15 cellular contexts compared by ENCODE assay signal in the genomic region with DNA sequence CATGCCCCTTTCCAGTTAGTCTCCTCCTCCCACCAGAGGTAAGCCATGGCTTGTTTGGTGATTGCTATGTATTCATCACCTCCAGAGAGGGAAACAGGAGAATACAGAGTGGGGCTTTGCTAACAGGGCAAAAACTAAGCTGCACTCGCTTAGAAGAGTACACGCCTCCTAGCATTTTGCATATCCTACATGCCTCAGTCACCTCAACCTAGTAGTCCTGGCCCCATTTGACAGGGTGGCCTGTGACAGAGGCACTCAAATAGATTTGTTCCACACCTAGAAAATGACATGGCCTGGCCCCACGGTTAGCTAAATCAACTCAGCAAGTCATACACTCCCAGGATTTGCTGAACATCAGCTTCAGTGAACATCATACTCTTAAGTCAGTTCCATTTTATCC.
DNase-seq lines count a peak whose midpoint lies in the region; TF ChIP-seq lines count a peak whose summit lies in the region.
"Had no signal": no experiment of that assay in that cellular context is flagged by ENCODE, and none has a peak within 500 bp of the region (broad histone marks: within the 10 kb centered on the region; RNA-seq: fewer than 3 reads in every experiment).

No MANE protein-coding gene starts in this region.

- no peak overlapping the region for H3K4me2 ChIP-seq in Karpas-422 (ENCODE audit: low read depth, low read length, poor library complexity, severe bottlenecking)
- H3K4me2 ChIP-seq: BLaER1 had no signal

- POLR2A ChIA-PET in CD8-positive, alpha-beta memory T cell (lab: Charles Lee), result no interaction called here

- TF ChIP-seq CTCF in chondrocyte (IDR thresholded peaks at IDR 0.05), result no peak

- H3K4me3 Mint-ChIP-seq in CD8-positive, alpha-beta memory T cell, result no peak overlapping the region
- H3K4me3 Mint-ChIP-seq in chondrocyte (ENCODE audit: unreplicated experiment), result no peak overlapping the region
- H3K4me3 Mint-ChIP-seq: CD8-positive, alpha-beta T cell had no signal

- H3K79me2 ChIP-seq in Karpas-422 (ENCODE audit: low read length), result no peaks in the 10 kb centered on the region

- no peaks in the 10 kb centered on the region for H3K9me2 ChIP-seq in Karpas-422 (replicated peaks; ENCODE audit: insufficient read depth, low read length)

- CTCF ChIA-PET in CD8-positive, alpha-beta memory T cell (lab: Charles Lee), result interaction anchor here (0.8 kb wide), 1 partner anchor 14 kb away, joined by 3 read pairs; no protein-coding TSS in a partner anchor

- peak overlapping the region in 5 of 8 donors; percentile 5 to 62 (median 35) for H3K27ac Mint-ChIP-seq in CD8-positive, alpha-beta memory T cell
- H3K27ac Mint-ChIP-seq in chondrocyte (ENCODE audit: unreplicated experiment), result no peak overlapping the region

- no peaks in the 10 kb centered on the region for H3K4me1 ChIP-seq in CD8-positive, alpha-beta memory T cell (ENCODE audit: insufficient read depth, low read length)
- H3K4me1 ChIP-seq in Karpas-422 (ENCODE audit: low read length), result peaks cover 22% of the 10 kb centered on the region
- H3K4me1 ChIP-seq: BLaER1 had no signal

- peak; percentile 46 for DNase-seq in activated CD8-positive, alpha-beta memory T cell treated with anti-CD3 and anti-CD28 coated beads, Interleukin-2, amount 50 U/mL, for 48 hours
- no peak for DNase-seq in activated CD8-positive, alpha-beta memory T cell treated with anti-CD3 and anti-CD28 coated beads, Interleukin-2, amount 50 U/mL, for 4 hours
- DNase-seq in CD8-positive, alpha-beta memory T cell, result no peak
- peak; percentile 59 for DNase-seq in Karpas-422
- peak; percentile 16 for DNase-seq in ecto neural progenitor cell (ENCODE audit: low spot score)
- DNase-seq in hepatic stellate cell (ENCODE audit: low spot score), result no peak
- DNase-seq in COLO829 (ENCODE audit: low spot score), result no peak
- no peak for DNase-seq in chondrocyte (ENCODE audit: low spot score)
- DNase-seq: DMS79, GOT3, NCI-H1105 treated with DMSO at 0.1 percent for 48 hours, NCI-H1694, NCI-H774 had no signal

- no peak overlapping the region for H3K27ac ChIP-seq in CD8-positive, alpha-beta memory T cell (ENCODE audit: low read depth, low read length)
- no peak overlapping the region for H3K27ac ChIP-seq in Karpas-422 (ENCODE audit: low read length)
- H3K27ac ChIP-seq: BLaER1 had no signal

- H2AFZ ChIP-seq in Karpas-422 (ENCODE audit: low read length), result no peak overlapping the region

- H4K20me1 ChIP-seq in Karpas-422 (ENCODE audit: insufficient read depth, low read depth, low read length), result no peaks in the 10 kb centered on the region

- H3K4me1 Mint-ChIP-seq in CD8-positive, alpha-beta memory T cell, result peaks cover 12 to 24% (median 19%) of the 10 kb centered on the region in 3 donors
- no peaks in the 10 kb centered on the region for H3K4me1 Mint-ChIP-seq in chondrocyte (ENCODE audit: low read depth)

- no peaks in the 10 kb centered on the region for H3K9me3 ChIP-seq in CD8-positive, alpha-beta memory T cell (ENCODE audit: low read length)
- no peaks in the 10 kb centered on the region for H3K9me3 ChIP-seq in Karpas-422 (ENCODE audit: low read length)
- H3K9me3 ChIP-seq: BLaER1 had no signal

- peaks cover 60% of the 10 kb centered on the region for H3K36me3 ChIP-seq in CD8-positive, alpha-beta memory T cell (ENCODE audit: insufficient read depth, low read length)
- peaks cover 18% of the 10 kb centered on the region; the same call in 1 of the 2 replicates for H3K36me3 ChIP-seq in Karpas-422 (ENCODE audit: insufficient read depth, low read length)

- H3K27me3 Mint-ChIP-seq in CD8-positive, alpha-beta memory T cell, result no peaks in the 10 kb centered on the region
- no peaks in the 10 kb centered on the region for H3K27me3 Mint-ChIP-seq in chondrocyte (ENCODE audit: low read depth)

- H3K9ac ChIP-seq in Karpas-422 (ENCODE audit: low read length), result no peak overlapping the region
- H3K9ac ChIP-seq: BLaER1 had no signal

- peaks cover 16 to 95% (median 40%) of the 10 kb centered on the region in 3 donors for H3K36me3 Mint-ChIP-seq in CD8-positive, alpha-beta memory T cell
- H3K36me3 Mint-ChIP-seq in chondrocyte (ENCODE audit: low read depth), result peaks cover 3% of the 10 kb centered on the region

- no peaks in the 10 kb centered on the region for H3K27me3 ChIP-seq in CD8-positive, alpha-beta memory T cell (ENCODE audit: insufficient read depth, low read length, poor library complexity, severe bottlenecking)
- H3K27me3 ChIP-seq in Karpas-422 (ENCODE audit: low read length), result no peaks in the 10 kb centered on the region
- H3K27me3 ChIP-seq: BLaER1 had no signal

- H3K4me3 ChIP-seq in CD8-positive, alpha-beta memory T cell (ENCODE audit: low read length), result no peak overlapping the region
- H3K4me3 ChIP-seq in Karpas-422 (ENCODE audit: low read length), result no peak overlapping the region
- H3K4me3 ChIP-seq: BLaER1 had no signal

- no peaks in the 10 kb centered on the region for H3K9me3 Mint-ChIP-seq in CD8-positive, alpha-beta memory T cell
- no peaks in the 10 kb centered on the region for H3K9me3 Mint-ChIP-seq in chondrocyte (ENCODE audit: low read depth)
- H3K9me3 Mint-ChIP-seq: CD8-positive, alpha-beta T cell had no signal

Comparison
In these comparisons a context has a peak if more than half of its experiments do, and no peak if none do; other contexts are left out.
1. DNase-seq: peak in activated CD8-positive, alpha-beta memory T cell treated with anti-CD3 and anti-CD28 coated beads, Interleukin-2, amount 50 U/mL, for 48 hours (single experiment), Karpas-422 (single experiment) and ecto neural progenitor cell (single experiment); none in activated CD8-positive, alpha-beta memory T cell treated with anti-CD3 and anti-CD28 coated beads, Interleukin-2, amount 50 U/mL, for 4 hours (single experiment), CD8-positive, alpha-beta memory T cell (0 of 5), hepatic stellate cell (single experiment), COLO829 (single experiment) and chondrocyte (single experiment).